In the genomic region with DNA sequence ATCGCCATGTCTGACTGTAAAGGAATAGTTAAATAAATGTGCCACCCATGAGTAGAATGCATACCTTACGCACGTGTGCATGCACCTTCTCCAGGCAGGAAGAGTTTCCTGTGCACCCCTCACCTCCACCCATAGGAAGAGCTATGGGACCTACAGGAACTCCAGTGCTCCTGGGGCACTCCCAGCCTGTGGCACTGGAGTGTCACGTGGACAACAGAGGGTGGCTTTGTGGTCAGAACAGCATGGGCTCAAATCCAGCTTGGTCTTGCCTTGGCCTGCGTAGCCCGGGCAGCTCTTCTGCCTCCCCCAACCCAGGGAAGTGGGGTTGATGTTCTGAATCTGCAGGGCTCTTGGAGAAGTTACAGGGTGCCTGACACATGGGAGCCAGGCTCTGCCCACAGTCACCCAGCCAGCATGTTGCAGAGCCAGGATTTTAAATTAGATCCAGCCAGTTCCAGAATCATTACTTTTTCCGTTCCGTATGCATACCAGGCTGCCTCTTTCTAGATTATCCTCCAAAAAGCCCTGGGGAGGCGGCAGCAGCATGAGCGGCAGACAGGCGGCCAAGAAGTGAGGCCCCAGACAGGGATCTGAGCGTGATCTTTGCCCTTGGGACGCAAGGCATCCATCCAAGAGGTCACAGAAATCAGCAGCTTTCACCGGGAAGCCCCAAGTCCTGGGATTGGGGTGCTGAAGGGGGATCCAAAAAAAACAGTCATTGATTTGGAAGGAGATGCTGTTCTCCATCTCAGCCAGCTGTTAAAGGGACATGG, we compare ENCODE assay signal across 13 cellular contexts.
DNase-seq lines count a peak whose midpoint lies in the region; ATAC-seq, FAIRE-seq and TF ChIP-seq lines count a peak whose summit lies in the region.
"Had no signal": no experiment of that assay in that cellular context is flagged by ENCODE, and none has a peak within 500 bp of the region (broad histone marks: within the 10 kb centered on the region; RNA-seq: fewer than 3 reads in every experiment).

No MANE protein-coding gene starts in this region.

- no peak for TF ChIP-seq EP300 in A549 (IDR thresholded peaks at IDR 0.05)

- H3K27me3 ChIP-seq in neutrophil = no peaks in the 10 kb centered on the region
- H3K27me3 ChIP-seq: cardiac muscle cell had no signal

- TF ChIP-seq POLR2A in A549 (IDR thresholded peaks at IDR 0.05; ENCODE audit: low read length) = no peak

- H3K9me3 ChIP-seq in A549 (no peaks in the 10 kb centered on the region), neutrophil (no peaks in the 10 kb centered on the region)

- H3K27ac ChIP-seq in A549 (peak overlapping the region; percentile 49 to 71; a peak in 4 of 6 replicates), neutrophil (peak overlapping the region; percentile 94)
- H3K27ac ChIP-seq: cardiac muscle cell had no signal

- 77% methylated on average over 11 of the region's 14 CpGs for WGBS in A549 (ENCODE audit: missing lambda C conversion rate)

- H3K4me3 ChIP-seq in A549 (no peak overlapping the region), neutrophil (ENCODE audit: low read depth in 1 of 2, low read length in 1 of 2) (peak overlapping the region; percentile 45 to 46)
- H3K4me3 ChIP-seq: cardiac muscle cell had no signal

- H3K4me1 ChIP-seq in A549 = peaks cover 14% of the 10 kb centered on the region
- peaks cover 57 to 59% of the 10 kb centered on the region in 2 experiments for H3K4me1 ChIP-seq in neutrophil (ENCODE audit: control insufficient read depth in 1 of 2, insufficient read depth in 1 of 2, low read depth in 1 of 2, low read length in 1 of 2)

- DNase-seq in A549 (ENCODE audit: low read depth in 1 of 2, low spot score in 1 of 2) = no peak
- DNase-seq in NCI-H446 treated with DMSO at 0.1 percent for 48 hours (lab: John Stamatoyannopoulos, UW) = peak; percentile 75
- peak; percentile 71 for DNase-seq in fibroblast of peridontal ligament (ENCODE audit: extremely low read depth)
- no peak for DNase-seq in COR-L47 (lab: John Stamatoyannopoulos, UW)
- no peak for DNase-seq in frontal cortex (ENCODE audit: low spot score in 2 of 2)
- DNase-seq in NCI-H1930 (lab: John Stamatoyannopoulos, UW) = no peak
- DNase-seq: KG1, NCI-H526 treated with DMSO at 0.1 percent for 48 hours, occipital lobe, T1000 had no signal

- H3K4me2 ChIP-seq in A549 = peak overlapping the region; percentile 40; the same call in 2 of the 3 replicates

- FAIRE-seq in A549 (lab: Jason Lieb, UNC) (no peak), frontal cortex (lab: Jason Lieb, UNC) (no peak)

- POLR2A ChIA-PET in A549 (lab: Yijun Ruan, JAX) = no interaction called here

- no peaks in the 10 kb centered on the region for H3K36me3 ChIP-seq in neutrophil
- H3K36me3 ChIP-seq: cardiac muscle cell had no signal

- no peak for TF ChIP-seq CTCF in A549 (IDR thresholded peaks at IDR 0.05)
- no peak for TF ChIP-seq CTCF in neutrophil (IDR thresholded peaks at IDR 0.05)

- ATAC-seq in A549 (peak in 1 of 2 experiments; percentile 50; a peak in 4 of 6 replicates), HG02981 (IDR thresholded peaks at IDR 0.05; ENCODE audit: unreplicated experiment) (no peak)

- CTCF ChIA-PET in A549 (lab: Yijun Ruan, JAX) = no interaction called here

- no peak for TF ChIP-seq RAD21 in A549 (conservative IDR thresholded peaks at IDR 0.05 in 1 of 2, IDR thresholded peaks at IDR 0.05 in 1 of 2)

TF ChIP-seq in A549, 52 proteins besides CTCF, POLR2A, EP300 and RAD21:
- TF ChIP-seq BHLHE40 (IDR thresholded peaks at IDR 0.05; ENCODE audit: low read depth, low read length) (no peak), NR3C1 (IDR thresholded peaks at IDR 0.05) (no peak), POLR2AphosphoS2 (conservative IDR thresholded peaks at IDR 0.05; ENCODE audit: low read length) (no peak), KDM1A (IDR thresholded peaks at IDR 0.05; ENCODE audit: low read depth) (no peak), EHF (CRISPR knock-in tag; IDR thresholded peaks at IDR 0.05) (no peak), CBX2 (IDR thresholded peaks at IDR 0.05; ENCODE audit: borderline replicate concordance, low read depth) (no peak), EHMT2 (IDR thresholded peaks at IDR 0.05; ENCODE audit: low read depth) (no peak), NFE2L2 (conservative IDR thresholded peaks at IDR 0.05; ENCODE audit: low read length) (no peak), KDM5A (IDR thresholded peaks at IDR 0.05) (no peak), ZNF302 (CRISPR knock-in tag; IDR thresholded peaks at IDR 0.05) (no peak), RARB (CRISPR knock-in tag; IDR thresholded peaks at IDR 0.05) (no peak), HEYL (CRISPR knock-in tag; IDR thresholded peaks at IDR 0.05) (no peak)
- TF ChIP-seq, protein P1, sequence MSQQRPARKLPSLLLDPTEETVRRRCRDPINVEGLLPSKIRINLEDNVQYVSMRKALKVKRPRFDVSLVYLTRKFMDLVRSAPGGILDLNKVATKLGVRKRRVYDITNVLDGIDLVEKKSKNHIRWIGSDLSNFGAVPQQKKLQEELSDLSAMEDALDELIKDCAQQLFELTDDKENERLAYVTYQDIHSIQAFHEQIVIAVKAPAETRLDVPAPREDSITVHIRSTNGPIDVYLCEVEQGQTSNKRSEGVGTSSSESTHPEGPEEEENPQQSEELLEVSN (IDR thresholded peaks at IDR 0.05; ENCODE audit: borderline replicate concordance, low read depth) = no peak

Comparison
In these comparisons a context has a peak if more than half of its experiments do, and no peak if none do; other contexts are left out.
1. DNase-seq: peak in NCI-H446 treated with DMSO at 0.1 percent for 48 hours (single experiment) and fibroblast of peridontal ligament (single experiment); none in A549 (0 of 2), COR-L47 (single experiment), frontal cortex (0 of 2) and NCI-H1930 (0 of 2).